ENCODE assay signal across 8 cellular contexts in the genomic region with DNA sequence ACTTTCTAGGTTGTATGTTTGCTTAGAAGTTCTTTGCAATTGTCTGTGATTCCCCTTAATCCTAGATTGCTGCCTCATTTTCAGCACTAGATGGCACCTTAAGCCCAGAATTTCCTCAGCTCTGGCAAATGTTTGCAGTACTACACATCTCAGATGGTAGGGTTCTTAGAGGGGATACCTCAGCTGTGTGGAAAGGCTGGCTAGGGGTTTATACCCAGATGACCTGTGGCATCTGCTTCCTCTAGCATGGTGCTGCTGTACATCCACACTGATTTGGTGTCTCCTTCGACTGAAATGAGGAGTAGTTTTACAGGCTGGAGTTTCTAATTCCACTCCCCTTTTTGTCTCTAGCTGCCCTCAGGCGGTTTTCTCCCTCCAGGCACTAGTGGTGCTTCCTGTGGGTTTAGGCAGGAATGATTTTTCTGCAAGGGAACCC.
DNase-seq lines count a peak whose midpoint lies in the region; ATAC-seq, FAIRE-seq and TF ChIP-seq lines count a peak whose summit lies in the region.

No MANE protein-coding gene starts in this region.

- DNase-seq in AG09319 (ENCODE audit: extremely low read depth, low read depth) (peak; percentile 28), HS-5 (ENCODE audit: low read depth) (peak; percentile 40), RCC 7860 (ENCODE audit: low spot score) (peak; percentile 38), globus pallidus (ENCODE audit: low spot score) (peak; percentile 28), NCI-H1092 treated with DMSO at 0.1 percent for 48 hours (lab: John Stamatoyannopoulos, UW) (no peak)
- no peak for DNase-seq in stimulated activated naive CD4-positive, alpha-beta T cell (lab: John Stamatoyannopoulos, UW)
- no peak for DNase-seq in activated naive CD4-positive, alpha-beta T cell (lab: John Stamatoyannopoulos, UW)

- peak; percentile 80 for ATAC-seq in GM18909 (IDR thresholded peaks at IDR 0.05; ENCODE audit: poor library complexity, unreplicated experiment)

- TF ChIP-seq CTCF in AG09319 (IDR thresholded peaks at IDR 0.05; ENCODE audit: low read depth, low read length), result peak; percentile 76

- peak; percentile 25 for FAIRE-seq in RCC 7860 (lab: Jason Lieb, UNC)

Comparison
In these comparisons a context has a peak if more than half of its experiments do, and no peak if none do; other contexts are left out.
1. DNase-seq: peak in AG09319 (single experiment), HS-5 (single experiment), RCC 7860 (single experiment) and globus pallidus (single experiment); none in stimulated activated naive CD4-positive, alpha-beta T cell (0 of 6), activated naive CD4-positive, alpha-beta T cell (0 of 4) and NCI-H1092 treated with DMSO at 0.1 percent for 48 hours (single experiment).